In the genomic region with DNA sequence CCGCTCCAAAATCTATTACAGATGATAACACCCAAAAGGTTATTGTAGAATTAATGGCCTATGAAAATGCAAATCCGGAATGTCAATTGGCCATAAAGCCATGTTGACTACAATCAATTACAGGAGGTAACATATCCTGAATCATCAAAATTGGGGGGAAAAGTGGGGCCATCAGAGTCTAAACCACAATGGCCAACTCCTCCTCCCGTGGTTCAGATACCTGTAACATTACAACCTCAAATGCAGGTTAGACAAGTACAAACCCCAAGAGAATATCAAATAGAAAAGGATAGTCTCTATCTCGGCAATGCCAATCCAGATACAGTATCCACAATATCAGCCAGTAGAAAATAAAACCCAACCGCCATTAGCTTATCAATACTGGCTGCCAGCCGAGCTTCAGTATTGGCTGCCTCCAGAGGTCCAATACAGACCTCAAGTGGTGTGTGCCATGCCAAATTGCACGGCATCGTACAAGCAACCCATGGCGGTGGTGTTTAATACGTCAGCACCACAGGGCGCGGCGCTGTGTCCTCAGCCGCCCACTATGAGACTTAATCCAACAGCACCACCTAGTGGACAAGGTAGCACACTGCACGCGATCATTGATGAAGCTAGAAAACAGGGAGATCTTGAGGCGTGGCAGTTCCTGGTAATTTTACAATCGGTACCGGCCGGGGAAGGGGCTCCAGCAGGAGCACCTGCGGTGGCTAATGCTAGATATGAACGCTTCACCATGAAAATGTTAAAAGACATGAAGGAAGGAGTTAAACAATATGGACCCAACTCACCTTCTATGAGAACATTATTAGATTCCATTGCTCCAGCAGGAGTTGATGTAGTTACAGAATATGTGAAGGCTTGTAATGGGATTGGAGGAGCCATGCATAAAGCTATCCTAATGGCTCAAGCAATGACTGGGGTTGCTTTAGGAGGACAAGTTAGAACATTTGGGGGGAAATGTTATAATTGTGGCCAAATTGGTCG, we compare ENCODE assay signal across 2 cellular contexts.
TF ChIP-seq lines count a peak whose summit lies in the region.

No MANE protein-coding gene starts in this region.

TF ChIP-seq in HCT116, 20 proteins besides CTCF, POLR2A, EP300 and RAD21:
- TF ChIP-seq FOSL1 (IDR thresholded peaks at IDR 0.05; ENCODE audit: low read depth) (no peak), ZFX (IDR thresholded peaks at IDR 0.05) (no peak), SRF (IDR thresholded peaks at IDR 0.05; ENCODE audit: low read depth) (no peak), SP1 (IDR thresholded peaks at IDR 0.05; ENCODE audit: low read depth) (no peak; the same call in 1 of the 2 replicates), JUND (IDR thresholded peaks at IDR 0.05) (no peak), CBX3 (IDR thresholded peaks at IDR 0.05; ENCODE audit: low read depth) (peak; percentile 75), EZH2phosphoT487 (IDR thresholded peaks at IDR 0.05; ENCODE audit: borderline replicate concordance) (no peak), TCF7L2 (IDR thresholded peaks at IDR 0.05; ENCODE audit: borderline replicate concordance, extremely low read depth, insufficient read depth, insufficient read length) (peak; percentile 49), YY1 (IDR thresholded peaks at IDR 0.05; ENCODE audit: extremely low read depth, insufficient replicate concordance, low read depth, low read length) (peak; percentile 56), ZNF274 (IDR thresholded peaks at IDR 0.05; ENCODE audit: low read depth, low read length) (no peak), POLR2AphosphoS5 (IDR thresholded peaks at IDR 0.05; ENCODE audit: low read depth, low read length) (peak; percentile 62), SIN3A (IDR thresholded peaks at IDR 0.05; ENCODE audit: low read depth) (no peak), EGR1 (IDR thresholded peaks at IDR 0.05; ENCODE audit: low read depth) (no peak; the same call in 1 of the 2 replicates)
- TF ChIP-seq, protein P1, sequence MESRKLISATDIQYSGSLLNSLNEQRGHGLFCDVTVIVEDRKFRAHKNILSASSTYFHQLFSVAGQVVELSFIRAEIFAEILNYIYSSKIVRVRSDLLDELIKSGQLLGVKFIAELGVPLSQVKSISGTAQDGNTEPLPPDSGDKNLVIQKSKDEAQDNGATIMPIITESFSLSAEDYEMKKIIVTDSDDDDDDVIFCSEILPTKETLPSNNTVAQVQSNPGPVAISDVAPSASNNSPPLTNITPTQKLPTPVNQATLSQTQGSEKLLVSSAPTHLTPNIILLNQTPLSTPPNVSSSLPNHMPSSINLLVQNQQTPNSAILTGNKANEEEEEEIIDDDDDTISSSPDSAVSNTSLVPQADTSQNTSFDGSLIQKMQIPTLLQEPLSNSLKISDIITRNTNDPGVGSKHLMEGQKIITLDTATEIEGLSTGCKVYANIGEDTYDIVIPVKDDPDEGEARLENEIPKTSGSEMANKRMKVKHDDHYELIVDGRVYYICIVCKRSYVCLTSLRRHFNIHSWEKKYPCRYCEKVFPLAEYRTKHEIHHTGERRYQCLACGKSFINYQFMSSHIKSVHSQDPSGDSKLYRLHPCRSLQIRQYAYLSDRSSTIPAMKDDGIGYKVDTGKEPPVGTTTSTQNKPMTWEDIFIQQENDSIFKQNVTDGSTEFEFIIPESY (IDR thresholded peaks at IDR 0.05; ENCODE audit: extremely low read depth, insufficient replicate concordance, low read length) = no peak
- TF ChIP-seq, protein P2, sequence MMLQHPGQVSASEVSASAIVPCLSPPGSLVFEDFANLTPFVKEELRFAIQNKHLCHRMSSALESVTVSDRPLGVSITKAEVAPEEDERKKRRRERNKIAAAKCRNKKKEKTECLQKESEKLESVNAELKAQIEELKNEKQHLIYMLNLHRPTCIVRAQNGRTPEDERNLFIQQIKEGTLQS (IDR thresholded peaks at IDR 0.05) = no peak
- TF ChIP-seq, protein P3, sequence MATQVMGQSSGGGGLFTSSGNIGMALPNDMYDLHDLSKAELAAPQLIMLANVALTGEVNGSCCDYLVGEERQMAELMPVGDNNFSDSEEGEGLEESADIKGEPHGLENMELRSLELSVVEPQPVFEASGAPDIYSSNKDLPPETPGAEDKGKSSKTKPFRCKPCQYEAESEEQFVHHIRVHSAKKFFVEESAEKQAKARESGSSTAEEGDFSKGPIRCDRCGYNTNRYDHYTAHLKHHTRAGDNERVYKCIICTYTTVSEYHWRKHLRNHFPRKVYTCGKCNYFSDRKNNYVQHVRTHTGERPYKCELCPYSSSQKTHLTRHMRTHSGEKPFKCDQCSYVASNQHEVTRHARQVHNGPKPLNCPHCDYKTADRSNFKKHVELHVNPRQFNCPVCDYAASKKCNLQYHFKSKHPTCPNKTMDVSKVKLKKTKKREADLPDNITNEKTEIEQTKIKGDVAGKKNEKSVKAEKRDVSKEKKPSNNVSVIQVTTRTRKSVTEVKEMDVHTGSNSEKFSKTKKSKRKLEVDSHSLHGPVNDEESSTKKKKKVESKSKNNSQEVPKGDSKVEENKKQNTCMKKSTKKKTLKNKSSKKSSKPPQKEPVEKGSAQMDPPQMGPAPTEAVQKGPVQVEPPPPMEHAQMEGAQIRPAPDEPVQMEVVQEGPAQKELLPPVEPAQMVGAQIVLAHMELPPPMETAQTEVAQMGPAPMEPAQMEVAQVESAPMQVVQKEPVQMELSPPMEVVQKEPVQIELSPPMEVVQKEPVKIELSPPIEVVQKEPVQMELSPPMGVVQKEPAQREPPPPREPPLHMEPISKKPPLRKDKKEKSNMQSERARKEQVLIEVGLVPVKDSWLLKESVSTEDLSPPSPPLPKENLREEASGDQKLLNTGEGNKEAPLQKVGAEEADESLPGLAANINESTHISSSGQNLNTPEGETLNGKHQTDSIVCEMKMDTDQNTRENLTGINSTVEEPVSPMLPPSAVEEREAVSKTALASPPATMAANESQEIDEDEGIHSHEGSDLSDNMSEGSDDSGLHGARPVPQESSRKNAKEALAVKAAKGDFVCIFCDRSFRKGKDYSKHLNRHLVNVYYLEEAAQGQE (IDR thresholded peaks at IDR 0.05; ENCODE audit: low read depth) = no peak
- TF ChIP-seq, protein P4, sequence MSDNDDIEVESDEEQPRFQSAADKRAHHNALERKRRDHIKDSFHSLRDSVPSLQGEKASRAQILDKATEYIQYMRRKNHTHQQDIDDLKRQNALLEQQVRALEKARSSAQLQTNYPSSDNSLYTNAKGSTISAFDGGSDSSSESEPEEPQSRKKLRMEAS (IDR thresholded peaks at IDR 0.05) = peak; percentile 84

TF ChIP-seq in K562, 482 proteins besides CTCF, POLR2A, EP300 and RAD21 (continues in another document):
- TF ChIP-seq RBM39 (optimal IDR thresholded peaks at IDR 0.05; ENCODE audit: low read depth, low read length) = peak; percentile 42
- TF ChIP-seq RFX7 (CRISPR knock-in tag; IDR thresholded peaks at IDR 0.05) = no peak
- TF ChIP-seq SAP30 (IDR thresholded peaks at IDR 0.05; ENCODE audit: borderline replicate concordance, insufficient read depth, low read depth, low read length, poor library complexity, severe bottlenecking) = no peak
- peak in 2 of 3 experiments; percentile 30 to 74 for TF ChIP-seq YY1 (IDR thresholded peaks at IDR 0.05; ENCODE audit: borderline replicate concordance in 1 of 3, control insufficient read depth in 1 of 3, extremely low read depth in 1 of 3, insufficient read depth in 3 of 3, insufficient read length in 1 of 3, insufficient replicate concordance in 2 of 3, low read depth in 1 of 3, low read length in 2 of 3)
- TF ChIP-seq, protein P5, sequence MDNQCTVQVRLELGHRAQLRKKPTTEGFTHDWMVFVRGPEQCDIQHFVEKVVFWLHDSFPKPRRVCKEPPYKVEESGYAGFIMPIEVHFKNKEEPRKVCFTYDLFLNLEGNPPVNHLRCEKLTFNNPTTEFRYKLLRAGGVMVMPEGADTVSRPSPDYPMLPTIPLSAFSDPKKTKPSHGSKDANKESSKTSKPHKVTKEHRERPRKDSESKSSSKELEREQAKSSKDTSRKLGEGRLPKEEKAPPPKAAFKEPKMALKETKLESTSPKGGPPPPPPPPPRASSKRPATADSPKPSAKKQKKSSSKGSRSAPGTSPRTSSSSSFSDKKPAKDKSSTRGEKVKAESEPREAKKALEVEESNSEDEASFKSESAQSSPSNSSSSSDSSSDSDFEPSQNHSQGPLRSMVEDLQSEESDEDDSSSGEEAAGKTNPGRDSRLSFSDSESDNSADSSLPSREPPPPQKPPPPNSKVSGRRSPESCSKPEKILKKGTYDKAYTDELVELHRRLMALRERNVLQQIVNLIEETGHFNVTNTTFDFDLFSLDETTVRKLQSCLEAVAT (IDR thresholded peaks at IDR 0.05) = no peak
- no peak for TF ChIP-seq FOXA1 (IDR thresholded peaks at IDR 0.05; ENCODE audit: borderline replicate concordance)
- peak; percentile 10; the same call in 1 of the 2 replicates for TF ChIP-seq ATF1 (CRISPR knock-in tag; IDR thresholded peaks at IDR 0.05)
- TF ChIP-seq ATF1 (tag; IDR thresholded peaks at IDR 0.05) = peak; percentile 93
- 0 out of 4 replicates have a peak, but pooled peaks have one; percentile 50 to 52 for TF ChIP-seq FOXK2 (conservative IDR thresholded peaks at IDR 0.05 in 1 of 2, IDR thresholded peaks at IDR 0.05 in 1 of 2; ENCODE audit: low read depth in 2 of 2)
- peak; percentile 15 to 16; a peak in 1 of 4 replicates for TF ChIP-seq NRF1 (conservative IDR thresholded peaks at IDR 0.05 in 1 of 2, IDR thresholded peaks at IDR 0.05 in 1 of 2)
- TF ChIP-seq SRSF9 (IDR thresholded peaks at IDR 0.05; ENCODE audit: borderline replicate concordance, low read depth, low read length) = no peak
- TF ChIP-seq NFXL1 (CRISPR knock-in tag; IDR thresholded peaks at IDR 0.05) = no peak
- TF ChIP-seq, protein P6, sequence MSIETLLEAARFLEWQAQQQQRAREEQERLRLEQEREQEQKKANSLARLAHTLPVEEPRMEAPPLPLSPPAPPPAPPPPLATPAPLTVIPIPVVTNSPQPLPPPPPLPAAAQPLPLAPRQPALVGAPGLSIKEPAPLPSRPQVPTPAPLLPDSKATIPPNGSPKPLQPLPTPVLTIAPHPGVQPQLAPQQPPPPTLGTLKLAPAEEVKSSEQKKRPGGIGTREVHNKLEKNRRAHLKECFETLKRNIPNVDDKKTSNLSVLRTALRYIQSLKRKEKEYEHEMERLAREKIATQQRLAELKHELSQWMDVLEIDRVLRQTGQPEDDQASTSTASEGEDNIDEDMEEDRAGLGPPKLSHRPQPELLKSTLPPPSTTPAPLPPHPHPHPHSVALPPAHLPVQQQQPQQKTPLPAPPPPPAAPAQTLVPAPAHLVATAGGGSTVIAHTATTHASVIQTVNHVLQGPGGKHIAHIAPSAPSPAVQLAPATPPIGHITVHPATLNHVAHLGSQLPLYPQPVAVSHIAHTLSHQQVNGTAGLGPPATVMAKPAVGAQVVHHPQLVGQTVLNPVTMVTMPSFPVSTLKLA (conservative IDR thresholded peaks at IDR 0.05) = peak in 1 of 2 experiments; percentile 63; a peak in 3 of 4 replicates
- TF ChIP-seq DDX20 (tag; IDR thresholded peaks at IDR 0.05; ENCODE audit: low read depth) = no peak
- TF ChIP-seq KHSRP (IDR thresholded peaks at IDR 0.05) = peak; percentile 47; the same call in 1 of the 2 replicates
- TF ChIP-seq, protein P7, sequence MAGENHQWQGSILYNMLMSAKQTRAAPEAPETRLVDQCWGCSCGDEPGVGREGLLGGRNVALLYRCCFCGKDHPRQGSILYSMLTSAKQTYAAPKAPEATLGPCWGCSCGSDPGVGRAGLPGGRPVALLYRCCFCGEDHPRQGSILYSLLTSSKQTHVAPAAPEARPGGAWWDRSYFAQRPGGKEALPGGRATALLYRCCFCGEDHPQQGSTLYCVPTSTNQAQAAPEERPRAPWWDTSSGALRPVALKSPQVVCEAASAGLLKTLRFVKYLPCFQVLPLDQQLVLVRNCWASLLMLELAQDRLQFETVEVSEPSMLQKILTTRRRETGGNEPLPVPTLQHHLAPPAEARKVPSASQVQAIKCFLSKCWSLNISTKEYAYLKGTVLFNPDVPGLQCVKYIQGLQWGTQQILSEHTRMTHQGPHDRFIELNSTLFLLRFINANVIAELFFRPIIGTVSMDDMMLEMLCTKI (IDR thresholded peaks at IDR 0.05; ENCODE audit: partially characterized antibody) = no peak
- TF ChIP-seq, protein P8, sequence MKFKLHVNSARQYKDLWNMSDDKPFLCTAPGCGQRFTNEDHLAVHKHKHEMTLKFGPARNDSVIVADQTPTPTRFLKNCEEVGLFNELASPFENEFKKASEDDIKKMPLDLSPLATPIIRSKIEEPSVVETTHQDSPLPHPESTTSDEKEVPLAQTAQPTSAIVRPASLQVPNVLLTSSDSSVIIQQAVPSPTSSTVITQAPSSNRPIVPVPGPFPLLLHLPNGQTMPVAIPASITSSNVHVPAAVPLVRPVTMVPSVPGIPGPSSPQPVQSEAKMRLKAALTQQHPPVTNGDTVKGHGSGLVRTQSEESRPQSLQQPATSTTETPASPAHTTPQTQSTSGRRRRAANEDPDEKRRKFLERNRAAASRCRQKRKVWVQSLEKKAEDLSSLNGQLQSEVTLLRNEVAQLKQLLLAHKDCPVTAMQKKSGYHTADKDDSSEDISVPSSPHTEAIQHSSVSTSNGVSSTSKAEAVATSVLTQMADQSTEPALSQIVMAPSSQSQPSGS (CRISPR knock-in tag; IDR thresholded peaks at IDR 0.05) = no peak
- TF ChIP-seq NR2C2 (CRISPR knock-in tag; IDR thresholded peaks at IDR 0.05) = no peak
- TF ChIP-seq NR2C2 (tag; IDR thresholded peaks at IDR 0.05) = no peak
- TF ChIP-seq ZNF316 (IDR thresholded peaks at IDR 0.05) = peak; percentile 55; the same call in 1 of the 2 replicates
- TF ChIP-seq, protein P9, sequence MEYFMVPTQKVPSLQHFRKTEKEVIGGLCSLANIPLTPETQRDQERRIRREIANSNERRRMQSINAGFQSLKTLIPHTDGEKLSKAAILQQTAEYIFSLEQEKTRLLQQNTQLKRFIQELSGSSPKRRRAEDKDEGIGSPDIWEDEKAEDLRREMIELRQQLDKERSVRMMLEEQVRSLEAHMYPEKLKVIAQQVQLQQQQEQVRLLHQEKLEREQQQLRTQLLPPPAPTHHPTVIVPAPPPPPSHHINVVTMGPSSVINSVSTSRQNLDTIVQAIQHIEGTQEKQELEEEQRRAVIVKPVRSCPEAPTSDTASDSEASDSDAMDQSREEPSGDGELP (CRISPR knock-in tag; IDR thresholded peaks at IDR 0.05; ENCODE audit: borderline replicate concordance) = peak; percentile 64; the same call in 1 of the 2 replicates
- no peak for TF ChIP-seq U2AF2 (optimal IDR thresholded peaks at IDR 0.05; ENCODE audit: low read depth, low read length)
- TF ChIP-seq EGR1 (conservative IDR thresholded peaks at IDR 0.05) = peak; percentile 36
- TF ChIP-seq ESRRA (IDR thresholded peaks at IDR 0.05; ENCODE audit: borderline replicate concordance, low read depth) = 0 out of 2 replicates have a peak, but pooled peaks have one; percentile 18
- TF ChIP-seq ARID2 (IDR thresholded peaks at IDR 0.05) = peak; percentile 35; the same call in 1 of the 2 replicates
- TF ChIP-seq ZBTB1 (CRISPR knock-in tag; IDR thresholded peaks at IDR 0.05; ENCODE audit: borderline replicate concordance, low read depth) = no peak
- TF ChIP-seq CHD4 (IDR thresholded peaks at IDR 0.05; ENCODE audit: insufficient read depth, insufficient replicate concordance, low read depth, low read length, poor library complexity, severe bottlenecking) = no peak
- peak; percentile 54; the same call in 1 of the 2 replicates for TF ChIP-seq SOX6 (IDR thresholded peaks at IDR 0.05)
- TF ChIP-seq SMARCE1 (IDR thresholded peaks at IDR 0.05) = 0 out of 2 replicates have a peak, but pooled peaks have one; percentile 25
- peak; percentile 43; the same call in 1 of the 2 replicates for TF ChIP-seq CC2D1A (IDR thresholded peaks at IDR 0.05)
- peak; percentile 79 for TF ChIP-seq ATF7 (IDR thresholded peaks at IDR 0.05)
- TF ChIP-seq ZNF133 (CRISPR knock-in tag; IDR thresholded peaks at IDR 0.05) = no peak
- TF ChIP-seq RB1 (IDR thresholded peaks at IDR 0.05; ENCODE audit: low read depth) = peak; percentile 82
- no peak for TF ChIP-seq NCOA4 (IDR thresholded peaks at IDR 0.05; ENCODE audit: partially characterized antibody)
- peak; percentile 80 for TF ChIP-seq CREB1 (IDR thresholded peaks at IDR 0.05)
- peak; percentile 85 for TF ChIP-seq CREB1 (CRISPR knock-in tag; IDR thresholded peaks at IDR 0.05)
- 0 out of 4 replicates have a peak, but pooled peaks of 1 of the 2 experiments have one; percentile 55 for TF ChIP-seq ARNT (IDR thresholded peaks at IDR 0.05)
- TF ChIP-seq PTRF (tag; IDR thresholded peaks at IDR 0.05) = no peak
- no peak for TF ChIP-seq POU5F1 (IDR thresholded peaks at IDR 0.05; ENCODE audit: borderline replicate concordance, low read depth, low read length, partially characterized antibody)
